ENCODE assay signal across 8 cellular contexts in the genomic region with DNA sequence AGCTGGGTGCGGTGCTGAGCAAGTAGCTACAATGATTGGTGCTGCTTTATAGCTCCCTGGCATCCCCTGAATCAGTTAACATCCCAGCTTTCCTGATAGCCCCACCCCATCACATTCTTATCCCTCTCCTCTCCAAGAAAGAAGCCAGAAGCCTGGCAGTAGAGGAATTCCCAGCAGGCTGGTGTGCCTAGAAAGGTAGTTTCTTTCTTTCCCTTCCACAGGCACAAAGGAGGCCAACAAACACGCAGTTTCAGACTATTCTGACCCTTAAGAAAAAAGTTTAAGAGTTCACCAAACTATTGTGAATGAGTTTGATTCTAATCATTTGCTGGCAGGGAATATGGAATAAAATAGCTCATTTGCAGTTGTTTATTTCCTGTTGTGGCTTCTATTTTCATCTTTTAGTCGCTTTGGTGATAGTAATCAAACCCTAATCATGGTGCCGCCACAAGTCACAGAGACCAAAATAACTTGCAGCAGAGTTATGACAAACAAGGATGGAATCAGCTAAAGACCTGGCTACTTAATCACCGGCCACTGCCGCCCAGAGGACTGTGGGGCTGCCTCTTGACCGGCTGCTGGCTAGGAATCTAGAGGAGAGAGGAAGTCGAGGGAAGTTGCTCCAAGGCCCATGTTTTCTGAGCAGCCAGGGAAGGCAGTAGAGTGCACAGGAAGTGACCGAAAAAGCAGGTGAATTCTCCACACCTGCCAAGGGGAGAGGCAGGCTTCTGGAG. TPM values are rescaled to one million over a fixed set of nuclear protein-coding genes. Genes with fewer than 3 reads are reported as not detected.
DNase-seq lines count a peak whose midpoint lies in the region; ATAC-seq and TF ChIP-seq lines count a peak whose summit lies in the region.

No MANE protein-coding gene starts in this region.

- ATAC-seq in activated CD4-positive, CD25-positive, alpha-beta regulatory T cell treated with anti-CD3 and anti-CD28 coated beads, Interleukin-2, amount 50 U/mL, for 24 hours: no peak
- ATAC-seq in HG03460 (IDR thresholded peaks at IDR 0.05; ENCODE audit: unreplicated experiment): no peak

- POLR2A ChIA-PET in RWPE1 (lab: Yijun Ruan, JAX; ENCODE audit: low non-redundant PET): no interaction called here

- H3K4me3 ChIP-seq in fibroblast of pulmonary artery (replicated peaks; ENCODE audit: low read depth, low read length): no peak overlapping the region

- TF ChIP-seq CTCF in RWPE1 (conservative IDR thresholded peaks at IDR 0.05; ENCODE audit: low read depth) (no peak), fibroblast of pulmonary artery (IDR thresholded peaks at IDR 0.05; ENCODE audit: low read length, missing control alignments) (no peak)

- peak overlapping the region; percentile 89 for H3K27ac ChIP-seq in RWPE1

- CTCF ChIA-PET in RWPE1 (lab: Yijun Ruan, JAX): no interaction called here

- DNase-seq in DMS53 (lab: John Stamatoyannopoulos, UW): peak; percentile 69
- no peak for DNase-seq in RWPE1 (ENCODE audit: low spot score)
- DNase-seq in fibroblast of pulmonary artery (ENCODE audit: low read depth): peak; percentile 71
- peak; percentile 92 for DNase-seq in posterior vena cava (ENCODE audit: low spot score)
- DNase-seq in amygdala (lab: John Stamatoyannopoulos, UW): no peak
- DNase-seq in MV-4-11 (lab: John Stamatoyannopoulos, UW): no peak

- intact Hi-C loops in posterior vena cava (cut with DNase I): loop anchor here in 1 of 2 donors (5.0 kb wide), 1 partner anchor 37 kb away; no protein-coding TSS in a partner anchor

RNA-seq across cellular contexts. Expression of a gene that starts 4.9 kb away (rescaled TPM):
- total RNA-seq in posterior vena cava: 10 to 100 TPM; 34.7 to 36.8 TPM

Comparison
In these comparisons a context has a peak if more than half of its experiments do, and no peak if none do; other contexts are left out.
1. DNase-seq: peak in DMS53 (single experiment), fibroblast of pulmonary artery (single experiment) and posterior vena cava (single experiment); none in RWPE1 (single experiment), amygdala (0 of 56) and MV-4-11 (single experiment).